Comparison of ENCODE assay signal across 10 cellular contexts in genomic region chr1:109649380-109649987, GRCh38. TPM values are rescaled to one million over a fixed set of nuclear protein-coding genes. Genes with fewer than 3 reads are reported as not detected.
DNase-seq lines count a peak whose midpoint lies in the region; ATAC-seq and TF ChIP-seq lines count a peak whose summit lies in the region.
"Had no signal": no experiment of that assay in that cellular context is flagged by ENCODE, and none has a peak within 500 bp of the region (broad histone marks: within the 10 kb centered on the region; RNA-seq: fewer than 3 reads in every experiment).

No MANE protein-coding gene starts in this region.

- in situ Hi-C loops in G401 (cut with HindIII; ENCODE audit: low sequenced_read_pairs): no loop called here

- 38 to 73% methylated on average over 5 of the region's 5 CpGs for WGBS in gastroesophageal sphincter (ENCODE audit: low coverage in 1 of 2), 2 donors

- peak in 3 of 4 experiments; percentile 30 to 39 (median 31) for TF ChIP-seq CTCF in gastroesophageal sphincter (IDR thresholded peaks at IDR 0.05)

- no peaks in the 10 kb centered on the region for H3K36me3 ChIP-seq in gastroesophageal sphincter

- peaks cover 0 to 3% (median 0%) of the 10 kb centered on the region in 3 donors for H3K4me1 ChIP-seq in gastroesophageal sphincter

- no peaks in the 10 kb centered on the region for H3K9me3 ChIP-seq in gastroesophageal sphincter

- H3K4me3 ChIP-seq in gastroesophageal sphincter: peak overlapping the region in 1 of 2 donors; percentile 30

- TF ChIP-seq POLR2A in gastroesophageal sphincter (IDR thresholded peaks at IDR 0.05): no peak

- no peak for TF ChIP-seq EP300 in gastroesophageal sphincter (IDR thresholded peaks at IDR 0.05)

- peak; percentile 25 to 32 for DNase-seq in NCI-H2081 (lab: John Stamatoyannopoulos, UW)
- DNase-seq in NCI-H2081 treated with DMSO at 0.1 percent for 48 hours (lab: John Stamatoyannopoulos, UW): no peak
- DNase-seq in RPMI8226: peak; percentile 11
- peak; percentile 68 for DNase-seq in superior temporal gyrus (ENCODE audit: extremely low spot score)
- DNase-seq in G401 (ENCODE audit: low spot score): no peak
- DNase-seq in NCI-H1436 treated with DMSO at 0.1 percent for 48 hours (lab: John Stamatoyannopoulos, UW): no peak
- no peak for DNase-seq in effector CD8-positive, alpha-beta T cell (lab: John Stamatoyannopoulos, UW)
- DNase-seq: CD4-positive, CD25-positive, alpha-beta regulatory T cell had no signal

- no peak overlapping the region for H3K27ac ChIP-seq in gastroesophageal sphincter

- no peaks in the 10 kb centered on the region for H3K27me3 ChIP-seq in gastroesophageal sphincter

- ATAC-seq in gastroesophageal sphincter: no peak
- ATAC-seq: esophagus mucosa had no signal

RNA-seq across cellular contexts. Expression of gene GSTM4, which starts 6.4 kb away (rescaled TPM):
- 10 to 100 TPM; 21.4 to 71.0 (median 42.4) TPM for total RNA-seq in gastroesophageal sphincter
- 18.7 and 24.5 TPM in 2 replicates for total RNA-seq in G401 (2014; rRNA removed; shearing (Covaris generic))

RNA-seq across cellular contexts. Expression of gene GSTM2, which starts 18.4 kb away (rescaled TPM):
- total RNA-seq in gastroesophageal sphincter: 10 to 100 TPM; 10.4 to 93.7 (median 42.2) TPM
- 18.2 and 24.6 TPM in 2 replicates for total RNA-seq in G401 (2014; rRNA removed; shearing (Covaris generic))

RNA-seq across cellular contexts. Expression of gene AMPD2, which starts 29.8 kb away (rescaled TPM):
- 10 to 100 TPM; 28.9 to 38.0 (median 35.6) TPM for total RNA-seq in gastroesophageal sphincter
- total RNA-seq in G401 (2014; rRNA removed; shearing (Covaris generic)): 90.0 and 101 TPM in 2 replicates

RNA-seq across cellular contexts. Expression of gene GNAT2, which starts 30.1 kb away (rescaled TPM):
- not detected for total RNA-seq in gastroesophageal sphincter
- not detected in 2 replicates for total RNA-seq in G401 (2014; rRNA removed; shearing (Covaris generic))
- total RNA-seq: CD4-positive, CD25-positive, alpha-beta regulatory T cell; esophagus mucosa had no signal

RNA-seq across cellular contexts. Expression of gene GSTM1, which starts 38.1 kb away (rescaled TPM):
- total RNA-seq in gastroesophageal sphincter: 10 to 100 TPM in 1 of 4 donors, not detected in 3; 33.1 TPM
- total RNA-seq in G401 (2014; rRNA removed; shearing (Covaris generic)): not detected in 2 replicates
- total RNA-seq: esophagus mucosa had no signal

Comparison
In these comparisons a context has a peak if more than half of its experiments do, and no peak if none do; other contexts are left out.
1. DNase-seq: peak in NCI-H2081 (2 of 2), RPMI8226 (single experiment) and superior temporal gyrus (single experiment); none in NCI-H2081 treated with DMSO at 0.1 percent for 48 hours (single experiment), G401 (single experiment), NCI-H1436 treated with DMSO at 0.1 percent for 48 hours (single experiment) and effector CD8-positive, alpha-beta T cell (single experiment).